Comparison of ENCODE assay signal across 13 cellular contexts in genomic region chr11:129312741-129313587, GRCh38.
A peak's percentile ranks its signal among the peaks of the same experiment; 100 is the strongest.
DNase-seq lines count a peak whose midpoint lies in the region; TF ChIP-seq lines count a peak whose summit lies in the region.
"Had no signal": no experiment of that assay in that cellular context is flagged by ENCODE, and none has a peak within 500 bp of the region (broad histone marks: within the 10 kb centered on the region; RNA-seq: fewer than 3 reads in every experiment).

No MANE protein-coding gene starts in this region.

- peak overlapping the region; percentile 52 for H3K4me3 ChIP-seq in left ventricle myocardium inferior
- H3K4me3 ChIP-seq: BLaER1, pancreas had no signal

- H3K27ac ChIP-seq in caudate nucleus (ENCODE audit: low read depth, low read length) = peak overlapping the region; percentile 8
- no peak overlapping the region for H3K27ac ChIP-seq in left ventricle myocardium inferior (replicated peaks)
- H3K27ac ChIP-seq: BLaER1 had no signal

- no peaks in the 10 kb centered on the region for H3K9me3 ChIP-seq in left ventricle myocardium inferior (replicated peaks)
- H3K9me3 ChIP-seq: pancreas had no signal

- H3K4me1 ChIP-seq in left ventricle myocardium inferior = peaks cover 17% of the 10 kb centered on the region

- no peak for TF ChIP-seq CTCF in left ventricle myocardium inferior (IDR thresholded peaks at IDR 0.05; ENCODE audit: borderline replicate concordance)

- H3K27me3 ChIP-seq in left ventricle myocardium inferior (ENCODE audit: low read depth) = peaks cover 22% of the 10 kb centered on the region
- H3K27me3 ChIP-seq: BLaER1, pancreas had no signal

- intact Hi-C loops in left ventricle myocardium inferior (cut with micrococcal nuclease) = no loop called here

- H3K36me3 ChIP-seq in left ventricle myocardium inferior = no peaks in the 10 kb centered on the region
- H3K36me3 ChIP-seq: BLaER1, pancreas had no signal

- DNase-seq in NCI-H69 (lab: John Stamatoyannopoulos, UW) = peak; percentile 71
- peak in 16 of 61 donors; percentile 4 to 65 (median 20) for DNase-seq in caudate nucleus (lab: John Stamatoyannopoulos, UW)
- DNase-seq in left ventricle myocardium inferior = no peak
- peak; percentile 34 for DNase-seq in retina
- no peak for DNase-seq in stimulated activated CD4-positive, alpha-beta T cell treated with anti-CD3 and anti-CD28 coated beads, Interleukin-4, amount 100 ng/mL, for 24 hours
- no peak for DNase-seq in activated CD8-positive, alpha-beta memory T cell treated with anti-CD3 and anti-CD28 coated beads, Interleukin-2, amount 50 U/mL, for 48 hours
- DNase-seq in 8988T = no peak
- DNase-seq: activated naive CD8-positive, alpha-beta T cell treated with anti-CD3 and anti-CD28 coated beads for 36 hours; central memory CD4-positive, alpha-beta T cell; Karpas-422; NCI-H1092; pancreas had no signal

Comparison
In these comparisons a context has a peak if more than half of its experiments do, and no peak if none do; other contexts are left out.
1. DNase-seq: peak in NCI-H69 (single experiment) and retina (single experiment); none in left ventricle myocardium inferior (single experiment), stimulated activated CD4-positive, alpha-beta T cell treated with anti-CD3 and anti-CD28 coated beads, Interleukin-4, amount 100 ng/mL, for 24 hours (single experiment), activated CD8-positive, alpha-beta memory T cell treated with anti-CD3 and anti-CD28 coated beads, Interleukin-2, amount 50 U/mL, for 48 hours (single experiment) and 8988T (single experiment).